ENCODE assay signal across 8 cellular contexts in genomic region chr19:15432629-15433518, GRCh38. TPM values are rescaled to one million over a fixed set of nuclear protein-coding genes. Genes with fewer than 3 reads are reported as not detected.
DNase-seq lines count a peak whose midpoint lies in the region; ATAC-seq and TF ChIP-seq lines count a peak whose summit lies in the region.

No MANE protein-coding gene starts in this region.

- ATAC-seq in GM18519 (IDR thresholded peaks at IDR 0.05; ENCODE audit: low FRiP score, unreplicated experiment), result peak; percentile 54
- peak; percentile 68 for ATAC-seq in HG03159 (IDR thresholded peaks at IDR 0.05; ENCODE audit: unreplicated experiment)
- peak; percentile 95 for ATAC-seq in left lobe of liver

- peak overlapping the region; percentile 79 to 84 for H3K9ac ChIP-seq in colonic mucosa (ENCODE audit: low read depth in 2 of 2, low read length in 2 of 2)

- H3K9me3 ChIP-seq in colonic mucosa, result no peaks in the 10 kb centered on the region

- H3K4me3 ChIP-seq in colonic mucosa, result peak overlapping the region; percentile 73

- H3K4me1 ChIP-seq in colonic mucosa, result peaks cover 13% of the 10 kb centered on the region

- no peaks in the 10 kb centered on the region for H3K36me3 ChIP-seq in colonic mucosa

- no peak for TF ChIP-seq CTCF in colonic mucosa (IDR thresholded peaks at IDR 0.05)

- peak overlapping the region; percentile 97 for H3K4me3 Mint-ChIP-seq in activated CD4-positive, alpha-beta T cell treated with anti-CD3 and anti-CD28 coated beads, Interleukin-2, amount 10 ng/mL, durations not matched to agents 24 days and 14 days

- peaks cover 28% of the 10 kb centered on the region for H3K4me1 Mint-ChIP-seq in activated CD4-positive, alpha-beta T cell treated with anti-CD3 and anti-CD28 coated beads, Interleukin-2, amount 10 ng/mL, durations not matched to agents 24 days and 14 days

- H3K36me3 Mint-ChIP-seq in activated CD4-positive, alpha-beta T cell treated with anti-CD3 and anti-CD28 coated beads, Interleukin-2, amount 10 ng/mL, durations not matched to agents 24 days and 14 days (ENCODE audit: low read depth), result peaks cover 16% of the 10 kb centered on the region

- H3K27me3 Mint-ChIP-seq in activated CD4-positive, alpha-beta T cell treated with anti-CD3 and anti-CD28 coated beads, Interleukin-2, amount 10 ng/mL, durations not matched to agents 24 days and 14 days, result peaks cover 2% of the 10 kb centered on the region

- DNase-seq in A172 (ENCODE audit: low spot score), result peak; percentile 74
- peak; percentile 89 for DNase-seq in NCI-H510A treated with DMSO at 0.1 percent for 48 hours (lab: John Stamatoyannopoulos, UW)
- DNase-seq in activated CD4-positive, alpha-beta T cell treated with anti-CD3 and anti-CD28 coated beads, Interleukin-2, amount 10 ng/mL, durations not matched to agents 24 days and 14 days, result peak; percentile 99
- DNase-seq in colonic mucosa, result peak; percentile 93
- DNase-seq in left lobe of liver (ENCODE audit: low spot score), result peak; percentile 93
- peak; percentile 89 to 93 for DNase-seq in stimulated activated CD4-positive, alpha-beta T cell treated with anti-CD3 and anti-CD28 coated beads, Interleukin-1b, Interleukin-23, amount 100 ng/mL, for 4 hours (ENCODE audit: low read depth in 2 of 2)

- no peaks in the 10 kb centered on the region for H3K9me3 Mint-ChIP-seq in activated CD4-positive, alpha-beta T cell treated with anti-CD3 and anti-CD28 coated beads, Interleukin-2, amount 10 ng/mL, durations not matched to agents 24 days and 14 days

- intact Hi-C loops in activated CD4-positive, alpha-beta T cell treated with anti-CD3 and anti-CD28 coated beads, Interleukin-2, amount 10 ng/mL, durations not matched to agents 24 days and 14 days (cut with micrococcal nuclease), result loop anchor here (1.0 to 2.0 kb wide), 4 partner anchors 14 to 123 kb away; partner anchors contain the start of gene AKAP8
- intact Hi-C loops in colonic mucosa (cut with DNase I), result no loop called here

- peak overlapping the region; percentile 97 for H3K27ac Mint-ChIP-seq in activated CD4-positive, alpha-beta T cell treated with anti-CD3 and anti-CD28 coated beads, Interleukin-2, amount 10 ng/mL, durations not matched to agents 24 days and 14 days

- H3K27me3 ChIP-seq in colonic mucosa, result no peaks in the 10 kb centered on the region

- peak overlapping the region; percentile 90 for H3K27ac ChIP-seq in colonic mucosa

RNA-seq across cellular contexts. Expression of gene AKAP8L, which starts 14.1 kb away (rescaled TPM):
- 53.2 and 56.4 TPM in 2 replicates for total RNA-seq in A172 (2014; rRNA removed; shearing (Covaris generic))
- 76.8 and 80.1 TPM in 2 replicates for total RNA-seq in activated CD4-positive, alpha-beta T cell treated with anti-CD3 and anti-CD28 coated beads, Interleukin-2, amount 10 ng/mL, durations not matched to agents 24 days and 14 days
- total RNA-seq in colonic mucosa (10 to 100 TPM; 63.5 to 70.2 TPM), left lobe of liver (64.5 TPM)

RNA-seq across cellular contexts. Expression of gene WIZ, which starts 16.9 kb away (rescaled TPM):
- 14.9 and 17.3 TPM in 2 replicates for total RNA-seq in A172 (2014; rRNA removed; shearing (Covaris generic))
- total RNA-seq in activated CD4-positive, alpha-beta T cell treated with anti-CD3 and anti-CD28 coated beads, Interleukin-2, amount 10 ng/mL, durations not matched to agents 24 days and 14 days, result 36.3 and 36.5 TPM in 2 replicates
- total RNA-seq in colonic mucosa (10 to 100 TPM; 18.3 to 31.2 TPM), left lobe of liver (18.7 TPM)

RNA-seq across cellular contexts. Expression of gene RASAL3, which starts 31.5 kb away (rescaled TPM):
- total RNA-seq in A172 (2014; rRNA removed; shearing (Covaris generic)), result not detected in 2 replicates
- total RNA-seq in activated CD4-positive, alpha-beta T cell treated with anti-CD3 and anti-CD28 coated beads, Interleukin-2, amount 10 ng/mL, durations not matched to agents 24 days and 14 days, result 110 and 114 TPM in 2 replicates
- total RNA-seq in colonic mucosa (1 to 10 TPM; 1.7 to 2.5 TPM), left lobe of liver (1.9 TPM)

RNA-seq across cellular contexts. Expression of gene PGLYRP2, which starts 46.4 kb away (rescaled TPM):
- total RNA-seq in A172 (2014; rRNA removed; shearing (Covaris generic)), result not detected in 2 replicates
- total RNA-seq in activated CD4-positive, alpha-beta T cell treated with anti-CD3 and anti-CD28 coated beads, Interleukin-2, amount 10 ng/mL, durations not matched to agents 24 days and 14 days, result not detected in 2 replicates
- total RNA-seq in colonic mucosa, result not detected
- 65.8 TPM for total RNA-seq in left lobe of liver

RNA-seq across cellular contexts. Expression of gene AKAP8, which starts 53.3 kb away (rescaled TPM):
- total RNA-seq in A172 (2014; rRNA removed; shearing (Covaris generic)), result 14.1 and 17.5 TPM in 2 replicates
- total RNA-seq in activated CD4-positive, alpha-beta T cell treated with anti-CD3 and anti-CD28 coated beads, Interleukin-2, amount 10 ng/mL, durations not matched to agents 24 days and 14 days, result 55.4 and 56.2 TPM in 2 replicates
- total RNA-seq in colonic mucosa (10 to 100 TPM; 37.0 to 55.2 TPM), left lobe of liver (24.7 TPM)

Comparison
In these comparisons a context has a peak if more than half of its experiments do, and no peak if none do; other contexts are left out.
1. Peak in every context shown above with its lines: DNase-seq, ATAC-seq, H3K4me3 ChIP-seq and H3K27ac ChIP-seq.
2. RNA of gene RASAL3, which starts 31.5 kb away (total RNA-seq): 110 to 114 TPM in activated CD4-positive, alpha-beta T cell treated with anti-CD3 and anti-CD28 coated beads, Interleukin-2, amount 10 ng/mL, durations not matched to agents 24 days and 14 days; 1.7 to 2.5 TPM in colonic mucosa, 1.9 TPM in left lobe of liver (single experiment) and not detected in A172; every median in the first group is over 10 times any median in the second.